ENCODE assay signal across 8 cellular contexts in genomic region chr15:101652783-101653430, GRCh38. TPM values are rescaled to one million over a fixed set of nuclear protein-coding genes. Genes with fewer than 3 reads are reported as not detected.
A peak's percentile ranks its signal among the peaks of the same experiment; 100 is the strongest.
DNase-seq lines count a peak whose midpoint lies in the region; ATAC-seq and TF ChIP-seq lines count a peak whose summit lies in the region.

No MANE protein-coding gene starts in this region.

- H3K4me3 Mint-ChIP-seq in H9: peak overlapping the region; percentile 91 to 94
- peak overlapping the region; percentile 90 for H3K4me3 Mint-ChIP-seq in endothelial cell (ENCODE audit: unreplicated experiment)
- H3K4me3 Mint-ChIP-seq in naive B cell: peak overlapping the region; percentile 87 to 95 (median 94)

- peak overlapping the region; percentile 87 for H3K14ac ChIP-seq in H9 (ENCODE audit: insufficient read depth, low read length)

- no peak overlapping the region for H3K4ac ChIP-seq in H9 (ENCODE audit: low read depth, low read length)

- H3K23me2 ChIP-seq in H9 (ENCODE audit: insufficient read length, low read depth, low read length, poor library complexity, severe bottlenecking): peaks cover 3% of the 10 kb centered on the region

- no peak overlapping the region for H2AK5ac ChIP-seq in H9 (ENCODE audit: insufficient read length, low read length)

- H3K18ac ChIP-seq in H9 (ENCODE audit: insufficient read length, low read depth, low read length): peak overlapping the region; percentile 88

- H2BK120ac ChIP-seq in H9 (ENCODE audit: low read depth, low read length, poor library complexity, severe bottlenecking): no peak overlapping the region

- no peaks in the 10 kb centered on the region for H3K4me1 ChIP-seq in H9 (ENCODE audit: insufficient read depth, low read length)

- H2BK12ac ChIP-seq in H9 (ENCODE audit: insufficient read length, low read depth, low read length): no peak overlapping the region

- H3T11ph ChIP-seq in H9 (ENCODE audit: low read length): no peak overlapping the region

- no peak overlapping the region for H2BK15ac ChIP-seq in H9 (ENCODE audit: low read depth, low read length)

- WGBS in H9 (ENCODE audit: extremely low coverage, insufficient read length, low lambda C conversion rate): no CpG with 5 or more reads among the region's 42 CpGs

- H2AFZ ChIP-seq in H9 (ENCODE audit: low read length): no peak overlapping the region

- H3K36me3 Mint-ChIP-seq in H9 (ENCODE audit: insufficient read depth in 1 of 3, low read depth in 3 of 3): peaks cover 9 to 30% (median 16%) of the 10 kb centered on the region in 3 experiments; a peak in 6 of 7 replicates
- peaks cover 7% of the 10 kb centered on the region for H3K36me3 Mint-ChIP-seq in endothelial cell (ENCODE audit: low read depth, unreplicated experiment)
- H3K36me3 Mint-ChIP-seq in naive B cell: no peaks in the 10 kb centered on the region

- no peak overlapping the region for H2BK20ac ChIP-seq in H9 (ENCODE audit: low read depth, low read length, poor library complexity, severe bottlenecking)

- no peak overlapping the region for H3K56ac ChIP-seq in H9 (ENCODE audit: insufficient read length, low read depth, low read length)

- H3K9me3 Mint-ChIP-seq in H9: peaks cover 2 to 7% of the 10 kb centered on the region in 2 experiments; a peak in 3 of 5 replicates
- no peaks in the 10 kb centered on the region for H3K9me3 Mint-ChIP-seq in endothelial cell (ENCODE audit: unreplicated experiment)
- no peaks in the 10 kb centered on the region for H3K9me3 Mint-ChIP-seq in naive B cell

- no peaks in the 10 kb centered on the region for H3K9me3 ChIP-seq in H9 (ENCODE audit: control insufficient read depth, low read depth, low read length)

- no peak overlapping the region for H3K27ac ChIP-seq in H9 (ENCODE audit: insufficient read length, low read depth, low read length)

- H3K27me3 ChIP-seq in H9 (ENCODE audit: insufficient read depth, low read length): no peaks in the 10 kb centered on the region

- DNase-seq in H9 (no peak), endothelial cell (ENCODE audit: low spot score) (no peak), naive B cell (no peak), NCI-H2081 treated with DMSO at 0.1 percent for 48 hours (lab: John Stamatoyannopoulos, UW) (no peak), germinal center (ENCODE audit: low spot score) (no peak)

- H3K4me2 ChIP-seq in H9 (ENCODE audit: insufficient read depth, insufficient read length, low read length): peak overlapping the region; percentile 71

- H3K27me3 Mint-ChIP-seq in H9 (ENCODE audit: low read depth) (no peaks in the 10 kb centered on the region), endothelial cell (ENCODE audit: unreplicated experiment) (peaks cover 8% of the 10 kb centered on the region), naive B cell (no peaks in the 10 kb centered on the region)

- no peak overlapping the region for H3K23ac ChIP-seq in H9 (ENCODE audit: insufficient read length, low read depth, low read length)

- H3K4me1 Mint-ChIP-seq in H9 (peaks cover 7 to 9% of the 10 kb centered on the region in 2 experiments), endothelial cell (ENCODE audit: unreplicated experiment) (peaks cover 6% of the 10 kb centered on the region), naive B cell (peaks cover 13 to 31% (median 14%) of the 10 kb centered on the region in 3 donors)

- TF ChIP-seq CTCF in H9 (conservative IDR thresholded peaks at IDR 0.05) (no peak), endothelial cell (IDR thresholded peaks at IDR 0.05; ENCODE audit: unreplicated experiment) (no peak)

- H3K79me1 ChIP-seq in H9 (ENCODE audit: insufficient read depth, low read depth, low read length, poor library complexity, severe bottlenecking): no peaks in the 10 kb centered on the region

- no peak overlapping the region for H4K5ac ChIP-seq in H9 (ENCODE audit: insufficient read length, low read depth, low read length)

- H3K79me2 ChIP-seq in H9 (ENCODE audit: insufficient read depth, low read length): peaks cover 3% of the 10 kb centered on the region; the same call in 1 of the 2 replicates

- no peak overlapping the region for H2BK5ac ChIP-seq in H9 (ENCODE audit: insufficient read length, low read length)

- H4K20me1 ChIP-seq in H9 (ENCODE audit: control insufficient read depth, insufficient read depth, insufficient read length): no peaks in the 10 kb centered on the region

- peak overlapping the region in 1 of 3 experiments; percentile 68; a peak in 1 of 7 replicates for H3K27ac Mint-ChIP-seq in H9
- H3K27ac Mint-ChIP-seq in endothelial cell (ENCODE audit: unreplicated experiment): no peak overlapping the region
- H3K27ac Mint-ChIP-seq in naive B cell: peak overlapping the region; percentile 91 to 99 (median 97)

- no peak overlapping the region for H4K8ac ChIP-seq in H9 (replicated peaks; ENCODE audit: insufficient read length, low read depth, low read length)

- no peak overlapping the region for H4K91ac ChIP-seq in H9 (ENCODE audit: insufficient read length, low read depth, low read length)

- peak; percentile 37 for ATAC-seq in SK-N-SH treated with all-trans-retinoic acid at 6 μM for 48 hours
- no peak for ATAC-seq in naive B cell (ENCODE audit: low read depth in 2 of 2)
- no peak for ATAC-seq in HG02642 (IDR thresholded peaks at IDR 0.05; ENCODE audit: poor library complexity, unreplicated experiment)
- no peak for ATAC-seq in GM19395 (IDR thresholded peaks at IDR 0.05; ENCODE audit: unreplicated experiment)

- no peak overlapping the region for H3K9ac ChIP-seq in H9 (ENCODE audit: extremely low read depth, insufficient read length, low read length)

TF ChIP-seq in SK-N-SH treated with all-trans-retinoic acid at 6 μM for 48 hours, 23 proteins besides CTCF, POLR2A, EP300 and RAD21:
- TF ChIP-seq GLIS3 (CRISPR knock-in tag; IDR thresholded peaks at IDR 0.05) (no peak), ZNF565 (CRISPR knock-in tag; conservative IDR thresholded peaks at IDR 0.05; ENCODE audit: low read depth) (no peak), OSR1 (CRISPR knock-in tag; IDR thresholded peaks at IDR 0.05) (no peak), ZFP3 (CRISPR knock-in tag; IDR thresholded peaks at IDR 0.05) (no peak), CSDC2 (CRISPR knock-in tag; IDR thresholded peaks at IDR 0.05) (no peak), ZNF70 (CRISPR knock-in tag; IDR thresholded peaks at IDR 0.05) (no peak), ZNF8 (CRISPR knock-in tag; IDR thresholded peaks at IDR 0.05) (no peak), CSRNP3 (CRISPR knock-in tag; IDR thresholded peaks at IDR 0.05) (no peak), SNAI2 (CRISPR knock-in tag; IDR thresholded peaks at IDR 0.05) (no peak)
- TF ChIP-seq, protein P1, sequence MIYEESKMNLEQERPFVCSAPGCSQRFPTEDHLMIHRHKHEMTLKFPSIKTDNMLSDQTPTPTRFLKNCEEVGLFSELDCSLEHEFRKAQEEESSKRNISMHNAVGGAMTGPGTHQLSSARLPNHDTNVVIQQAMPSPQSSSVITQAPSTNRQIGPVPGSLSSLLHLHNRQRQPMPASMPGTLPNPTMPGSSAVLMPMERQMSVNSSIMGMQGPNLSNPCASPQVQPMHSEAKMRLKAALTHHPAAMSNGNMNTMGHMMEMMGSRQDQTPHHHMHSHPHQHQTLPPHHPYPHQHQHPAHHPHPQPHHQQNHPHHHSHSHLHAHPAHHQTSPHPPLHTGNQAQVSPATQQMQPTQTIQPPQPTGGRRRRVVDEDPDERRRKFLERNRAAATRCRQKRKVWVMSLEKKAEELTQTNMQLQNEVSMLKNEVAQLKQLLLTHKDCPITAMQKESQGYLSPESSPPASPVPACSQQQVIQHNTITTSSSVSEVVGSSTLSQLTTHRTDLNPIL (CRISPR knock-in tag; IDR thresholded peaks at IDR 0.05; ENCODE audit: low read depth): no peak
- TF ChIP-seq, protein P2, sequence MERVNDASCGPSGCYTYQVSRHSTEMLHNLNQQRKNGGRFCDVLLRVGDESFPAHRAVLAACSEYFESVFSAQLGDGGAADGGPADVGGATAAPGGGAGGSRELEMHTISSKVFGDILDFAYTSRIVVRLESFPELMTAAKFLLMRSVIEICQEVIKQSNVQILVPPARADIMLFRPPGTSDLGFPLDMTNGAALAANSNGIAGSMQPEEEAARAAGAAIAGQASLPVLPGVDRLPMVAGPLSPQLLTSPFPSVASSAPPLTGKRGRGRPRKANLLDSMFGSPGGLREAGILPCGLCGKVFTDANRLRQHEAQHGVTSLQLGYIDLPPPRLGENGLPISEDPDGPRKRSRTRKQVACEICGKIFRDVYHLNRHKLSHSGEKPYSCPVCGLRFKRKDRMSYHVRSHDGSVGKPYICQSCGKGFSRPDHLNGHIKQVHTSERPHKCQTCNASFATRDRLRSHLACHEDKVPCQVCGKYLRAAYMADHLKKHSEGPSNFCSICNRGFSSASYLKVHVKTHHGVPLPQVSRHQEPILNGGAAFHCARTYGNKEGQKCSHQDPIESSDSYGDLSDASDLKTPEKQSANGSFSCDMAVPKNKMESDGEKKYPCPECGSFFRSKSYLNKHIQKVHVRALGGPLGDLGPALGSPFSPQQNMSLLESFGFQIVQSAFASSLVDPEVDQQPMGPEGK (CRISPR knock-in tag; IDR thresholded peaks at IDR 0.05; ENCODE audit: borderline replicate concordance): no peak

RNA-seq across cellular contexts. Expression of gene TM2D3, which starts 0.7 kb away (rescaled TPM):
- total RNA-seq in H9 (2021) (30.5 and 34.9 TPM in 2 replicates), endothelial cell (ENCODE audit: unreplicated experiment) (37.7 TPM)
- 10 to 100 TPM; 32.5 to 90.4 (median 49.4) TPM for polyA plus RNA-seq in naive B cell (ENCODE audit: low read depth in 6 of 6)
